7 cellular contexts compared by ENCODE assay signal in the genomic region with DNA sequence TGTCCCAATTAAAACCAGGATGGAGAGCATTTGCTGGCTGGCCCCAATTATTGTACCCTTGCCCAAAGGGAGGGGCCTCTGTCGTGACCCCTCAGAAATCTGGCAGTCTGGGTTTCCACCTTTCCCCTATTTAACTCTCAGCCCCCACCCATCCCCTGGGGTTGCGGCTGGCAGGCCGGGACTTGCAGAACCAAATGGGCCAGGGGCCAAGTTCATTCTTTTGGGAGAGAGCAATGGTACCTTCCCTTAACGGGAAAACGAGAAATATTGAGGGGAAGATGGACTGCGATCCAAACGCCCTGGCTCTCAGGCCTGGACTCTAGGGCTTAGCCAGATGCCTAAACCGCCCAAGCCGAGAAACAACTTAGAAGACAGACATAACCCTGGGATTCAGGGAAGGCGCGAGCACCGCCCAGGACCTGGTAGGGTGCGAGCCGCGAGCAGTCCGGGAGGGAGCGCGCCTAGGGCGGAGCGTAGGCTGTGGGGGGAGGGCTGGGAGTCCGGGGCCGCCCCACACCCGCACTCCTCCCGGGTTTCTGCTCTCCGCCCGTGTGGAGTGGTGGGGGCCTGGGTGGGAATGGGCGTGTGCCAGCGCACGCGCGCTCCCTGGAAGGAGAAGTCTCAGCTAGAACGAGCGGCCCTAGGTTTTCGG. TPM values are rescaled to one million over a fixed set of nuclear protein-coding genes. Genes with fewer than 3 reads are reported as not detected.
DNase-seq lines count a peak whose midpoint lies in the region; ATAC-seq, FAIRE-seq and TF ChIP-seq lines count a peak whose summit lies in the region.

A gene with protein sequence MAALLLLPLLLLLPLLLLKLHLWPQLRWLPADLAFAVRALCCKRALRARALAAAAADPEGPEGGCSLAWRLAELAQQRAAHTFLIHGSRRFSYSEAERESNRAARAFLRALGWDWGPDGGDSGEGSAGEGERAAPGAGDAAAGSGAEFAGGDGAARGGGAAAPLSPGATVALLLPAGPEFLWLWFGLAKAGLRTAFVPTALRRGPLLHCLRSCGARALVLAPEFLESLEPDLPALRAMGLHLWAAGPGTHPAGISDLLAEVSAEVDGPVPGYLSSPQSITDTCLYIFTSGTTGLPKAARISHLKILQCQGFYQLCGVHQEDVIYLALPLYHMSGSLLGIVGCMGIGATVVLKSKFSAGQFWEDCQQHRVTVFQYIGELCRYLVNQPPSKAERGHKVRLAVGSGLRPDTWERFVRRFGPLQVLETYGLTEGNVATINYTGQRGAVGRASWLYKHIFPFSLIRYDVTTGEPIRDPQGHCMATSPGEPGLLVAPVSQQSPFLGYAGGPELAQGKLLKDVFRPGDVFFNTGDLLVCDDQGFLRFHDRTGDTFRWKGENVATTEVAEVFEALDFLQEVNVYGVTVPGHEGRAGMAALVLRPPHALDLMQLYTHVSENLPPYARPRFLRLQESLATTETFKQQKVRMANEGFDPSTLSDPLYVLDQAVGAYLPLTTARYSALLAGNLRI (plus strand): TSS at position 628 of the 652 bp plus-strand sequence. CDS start 91 bp downstream, outside the sequence.

- peak; percentile 48 for DNase-seq in GM12891 (ENCODE audit: insufficient read length, low spot score)
- peak; percentile 86 for DNase-seq in NCI-H748 (lab: John Stamatoyannopoulos, UW; ENCODE audit: unreplicated experiment)
- DNase-seq in MCF 10A (ENCODE audit: unreplicated experiment) = peak; percentile 79
- DNase-seq in gastrocnemius medialis = peak in 1 of 2 donors; percentile 56
- no peak for DNase-seq in NOMO-1 (lab: John Stamatoyannopoulos, UW; ENCODE audit: unreplicated experiment in 2 of 2)

- peaks cover 16% of the 10 kb centered on the region for H3K36me3 Mint-ChIP-seq in MCF 10A (ENCODE audit: insufficient read depth, unreplicated experiment)

- ATAC-seq in HG02852 (IDR thresholded peaks at IDR 0.05; ENCODE audit: unreplicated experiment) (peak; percentile 37), gastrocnemius medialis (peak; percentile 25 to 34)

- TF ChIP-seq CTCF in MCF 10A (IDR thresholded peaks at IDR 0.05; ENCODE audit: unreplicated experiment) = no peak
- no peak for TF ChIP-seq CTCF in gastrocnemius medialis (IDR thresholded peaks at IDR 0.05 in 4 of 5, conservative IDR thresholded peaks at IDR 0.05 in 1 of 5)

- peaks cover 36% of the 10 kb centered on the region for H3K4me1 Mint-ChIP-seq in MCF 10A (ENCODE audit: insufficient read depth, unreplicated experiment)

- intact Hi-C loops in MCF 10A (cut with micrococcal nuclease) = no loop called here
- intact Hi-C loops in gastrocnemius medialis (cut with DNase I; ENCODE audit: low total_unique reads) = no loop called here

- H3K4me3 Mint-ChIP-seq in MCF 10A (ENCODE audit: unreplicated experiment) = peak within 1 kb of the TSS; percentile 70

- FAIRE-seq in GM12891 (lab: Jason Lieb, UNC) = no peak

- peak within 1 kb of the TSS; percentile 68 for H3K27ac Mint-ChIP-seq in MCF 10A (ENCODE audit: low read depth, unreplicated experiment)

- H3K9me3 Mint-ChIP-seq in MCF 10A (ENCODE audit: unreplicated experiment) = no peaks in the 10 kb centered on the region

- peak within 1 kb of the TSS; percentile 65 to 75 (median 70) for H3K27ac ChIP-seq in gastrocnemius medialis

- TF ChIP-seq POLR2A in GM12891 (IDR thresholded peaks at IDR 0.05; ENCODE audit: low read depth, low read length) = no peak
- TF ChIP-seq POLR2A in gastrocnemius medialis (IDR thresholded peaks at IDR 0.05) = no peak

- no TSS peak for BruUV-seq in MCF 10A (replicated peaks; lab: Mats Ljungman, UMichigan)

- no peaks in the 10 kb centered on the region for H3K27me3 ChIP-seq in gastrocnemius medialis

- peaks cover 0 to 30% of the 10 kb centered on the region in 2 donors for H3K36me3 ChIP-seq in gastrocnemius medialis

- no peaks in the 10 kb centered on the region for H3K9me3 ChIP-seq in gastrocnemius medialis

- in situ Hi-C loops in gastrocnemius medialis (cut with MboI; ENCODE audit: low sequenced_read_pairs in 4 of 4) = loop anchor here in 1 of 4 donors (10.0 kb wide), 1 partner anchor 100 kb away; a partner anchor contains a TSS

- no peaks in the 10 kb centered on the region for H3K27me3 Mint-ChIP-seq in MCF 10A (ENCODE audit: insufficient read depth, unreplicated experiment)

- CTCF ChIA-PET in MCF 10A (lab: Yijun Ruan, JAX) = interaction anchor here (0.5 to 1.7 kb wide), 5 partner anchors 22 to 212 kb away, joined by 3 to 6 read pairs (median 4); a partner anchor contains a TSS

- H3K4me1 ChIP-seq in gastrocnemius medialis = peaks cover 26 to 45% of the 10 kb centered on the region in 2 donors

- POLR2A ChIA-PET in MCF 10A (lab: Yijun Ruan, JAX) = interaction anchor here (0.6 to 3.2 kb wide), 29 partner anchors 9 to 871 kb away, joined by 3 to 26 read pairs (median 6); a partner anchor contains a TSS

- H3K4me3 ChIP-seq in iPS-11a (ENCODE audit: low read depth, low read length) (peak within 1 kb of the TSS; percentile 79), gastrocnemius medialis (peak within 1 kb of the TSS; percentile 60 to 72 (median 68))

TF ChIP-seq in GM12891, 5 proteins besides CTCF, POLR2A, EP300 and RAD21:
- TF ChIP-seq SPI1 (IDR thresholded peaks at IDR 0.05; ENCODE audit: low read depth, low read length) = no peak
- no peak for TF ChIP-seq PAX5 (IDR thresholded peaks at IDR 0.05; ENCODE audit: insufficient read depth, low read length, severe bottlenecking)
- TF ChIP-seq POU2F2 (IDR thresholded peaks at IDR 0.05; ENCODE audit: low read depth, low read length) = no peak
- no peak for TF ChIP-seq POLR2AphosphoS5 (IDR thresholded peaks at IDR 0.05; ENCODE audit: low read depth, low read length)
- no peak for TF ChIP-seq TAF1 (IDR thresholded peaks at IDR 0.05; ENCODE audit: low read depth, low read length)

RNA-seq across cellular contexts. Expression of the gene that starts here (rescaled TPM):
- polyA plus RNA-seq in GM12891 (2012; ENCODE audit: low read depth, missing spikeins) = 5.8 TPM
- total RNA-seq in MCF 10A (2022) (11.1 and 12.8 TPM in 2 replicates), gastrocnemius medialis (1 to 10 TPM; 2.3 to 7.9 (median 3.7) TPM)

Comparison
In these comparisons a context has a peak if more than half of its experiments do, and no peak if none do; other contexts are left out.
1. DNase-seq: peak in GM12891 (single experiment), NCI-H748 (single experiment) and MCF 10A (single experiment); none in NOMO-1 (0 of 2).